ENCODE assay signal across 24 cellular contexts in genomic region chr11:4960877-4961276, GRCh38. TPM values are rescaled to one million over a fixed set of nuclear protein-coding genes. Genes with fewer than 3 reads are reported as not detected.
"Had no signal": no experiment of that assay in that cellular context is flagged by ENCODE, and none has a peak within 500 bp of the region (broad histone marks: within the 10 kb centered on the region; RNA-seq: fewer than 3 reads in every experiment).

No MANE protein-coding gene starts in this region.

- H3K4me1 ChIP-seq: esophagus muscularis mucosa, left lung had no signal

- H3K27ac ChIP-seq: esophagus muscularis mucosa, hepatocyte, left lung, ovary, VCaP had no signal

- DNase-seq: activated CD4-positive, alpha-beta memory T cell treated with anti-CD3 and anti-CD28 coated beads for 36 hours; activated CD4-positive, alpha-beta T cell treated with anti-CD3 and anti-CD28 coated beads for 1 hour; activated effector memory CD4-positive, alpha-beta T cell treated with anti-CD3 and anti-CD28 coated beads, Interleukin-2, amount 50 U/mL, for 16 hours; activated T-cell treated with anti-CD3 and anti-CD28 coated beads, Interleukin-2, amount 50 U/mL, for 4 hours; amniotic stem cell; caudate nucleus; islet precursor cell; left lung; mucosa of descending colon; naive thymus-derived CD4-positive, alpha-beta T cell; ovary; stimulated activated CD4-positive, alpha-beta T cell treated with anti-CD3 and anti-CD28 coated beads, Interleukin-12 subunit alpha, Interleukin-12 subunit beta, amount 100 ng/mL, for 4 hours; stimulated activated CD4-positive, alpha-beta T cell treated with anti-CD3 and anti-CD28 coated beads, Interleukin-2, amount 100 ng/mL, for 24 hours; T-helper 9 cell had no signal

- H3K9me3 ChIP-seq: esophagus muscularis mucosa, mucosa of descending colon, ovary had no signal

- ATAC-seq: activated naive CD4-positive, alpha-beta T cell treated with anti-CD3 and anti-CD28 coated beads, Interleukin-2, amount 50 U/mL, for 72 hours; activated T-cell treated with anti-CD3 and anti-CD28 coated beads, Interleukin-2, amount 50 U/mL, for 4 hours; left lung; mucosa of descending colon; naive thymus-derived CD4-positive, alpha-beta T cell had no signal

- H3K4me3 ChIP-seq: esophagus muscularis mucosa, hepatocyte, left lung, mucosa of descending colon, ovary had no signal

- H3K36me3 ChIP-seq: esophagus muscularis mucosa, left lung, ovary had no signal

- H3K79me2 ChIP-seq: hepatocyte had no signal

- H3K4me2 ChIP-seq: hepatocyte had no signal

- FAIRE-seq: colon, urothelium cell line had no signal

- H3K27me3 ChIP-seq: esophagus muscularis mucosa, hepatocyte, left lung, ovary had no signal

- H2AFZ ChIP-seq: hepatocyte had no signal

RNA-seq across cellular contexts. Expression of gene OR51A2, which starts 5.4 kb away (rescaled TPM):
- total RNA-seq: activated CD4-positive, alpha-beta memory T cell treated with anti-CD3 and anti-CD28 coated beads for 36 hours; activated naive CD4-positive, alpha-beta T cell treated with anti-CD3 and anti-CD28 coated beads, Interleukin-2, amount 50 U/mL, for 72 hours; activated T-cell treated with anti-CD3 and anti-CD28 coated beads, Interleukin-2, amount 50 U/mL, for 4 hours; esophagus muscularis mucosa; fibroblast of villous mesenchyme; glomerular endothelial cell; hepatocyte; left lung; mucosa of descending colon; naive thymus-derived CD4-positive, alpha-beta T cell; ovary; pulmonary artery endothelial cell had no signal
- polyA plus RNA-seq: hepatocyte; naive thymus-derived CD4-positive, alpha-beta T cell; ovary; thymus had no signal

RNA-seq across cellular contexts. Expression of gene OR51A4, which starts 13.5 kb away (rescaled TPM):
- total RNA-seq: activated CD4-positive, alpha-beta memory T cell treated with anti-CD3 and anti-CD28 coated beads for 36 hours; activated naive CD4-positive, alpha-beta T cell treated with anti-CD3 and anti-CD28 coated beads, Interleukin-2, amount 50 U/mL, for 72 hours; activated T-cell treated with anti-CD3 and anti-CD28 coated beads, Interleukin-2, amount 50 U/mL, for 4 hours; esophagus muscularis mucosa; fibroblast of villous mesenchyme; glomerular endothelial cell; hepatocyte; left lung; mucosa of descending colon; naive thymus-derived CD4-positive, alpha-beta T cell; ovary; pulmonary artery endothelial cell had no signal
- polyA plus RNA-seq: hepatocyte; naive thymus-derived CD4-positive, alpha-beta T cell; ovary had no signal

RNA-seq across cellular contexts. Expression of gene OR51L1, which starts 33.8 kb away (rescaled TPM):
- total RNA-seq: activated CD4-positive, alpha-beta memory T cell treated with anti-CD3 and anti-CD28 coated beads for 36 hours; activated naive CD4-positive, alpha-beta T cell treated with anti-CD3 and anti-CD28 coated beads, Interleukin-2, amount 50 U/mL, for 72 hours; activated T-cell treated with anti-CD3 and anti-CD28 coated beads, Interleukin-2, amount 50 U/mL, for 4 hours; esophagus muscularis mucosa; fibroblast of villous mesenchyme; glomerular endothelial cell; hepatocyte; left lung; mucosa of descending colon; naive thymus-derived CD4-positive, alpha-beta T cell; ovary; pulmonary artery endothelial cell had no signal
- polyA plus RNA-seq: hepatocyte; naive thymus-derived CD4-positive, alpha-beta T cell; ovary had no signal

RNA-seq across cellular contexts. Expression of gene OR51G1, which starts 36.7 kb away (rescaled TPM):
- total RNA-seq: activated CD4-positive, alpha-beta memory T cell treated with anti-CD3 and anti-CD28 coated beads for 36 hours; activated naive CD4-positive, alpha-beta T cell treated with anti-CD3 and anti-CD28 coated beads, Interleukin-2, amount 50 U/mL, for 72 hours; activated T-cell treated with anti-CD3 and anti-CD28 coated beads, Interleukin-2, amount 50 U/mL, for 4 hours; esophagus muscularis mucosa; fibroblast of villous mesenchyme; glomerular endothelial cell; hepatocyte; left lung; mucosa of descending colon; naive thymus-derived CD4-positive, alpha-beta T cell; ovary; pulmonary artery endothelial cell had no signal
- polyA plus RNA-seq: hepatocyte; naive thymus-derived CD4-positive, alpha-beta T cell; ovary had no signal

RNA-seq across cellular contexts. Expression of gene OR51G2, which starts 41.7 kb away (rescaled TPM):
- total RNA-seq: activated CD4-positive, alpha-beta memory T cell treated with anti-CD3 and anti-CD28 coated beads for 36 hours; activated naive CD4-positive, alpha-beta T cell treated with anti-CD3 and anti-CD28 coated beads, Interleukin-2, amount 50 U/mL, for 72 hours; activated T-cell treated with anti-CD3 and anti-CD28 coated beads, Interleukin-2, amount 50 U/mL, for 4 hours; esophagus muscularis mucosa; fibroblast of villous mesenchyme; glomerular endothelial cell; hepatocyte; left lung; mucosa of descending colon; naive thymus-derived CD4-positive, alpha-beta T cell; ovary; pulmonary artery endothelial cell had no signal
- polyA plus RNA-seq: hepatocyte; naive thymus-derived CD4-positive, alpha-beta T cell; ovary had no signal
